8 cellular contexts compared by ENCODE assay signal in genomic region chr11:75706260-75706729, GRCh38. TPM values are rescaled to one million over a fixed set of nuclear protein-coding genes. Genes with fewer than 3 reads are reported as not detected.
A peak's percentile ranks its signal among the peaks of the same experiment; 100 is the strongest.
DNase-seq lines count a peak whose midpoint lies in the region; ATAC-seq and TF ChIP-seq lines count a peak whose summit lies in the region.

No MANE protein-coding gene starts in this region.

- no peak overlapping the region for H3K27ac ChIP-seq in foreskin keratinocyte

- peak; percentile 96 for ATAC-seq in activated T-helper 17 cell treated with anti-CD3 and anti-CD28 coated beads, Interleukin-2, amount 50 U/mL, for 72 hours (replicated peaks)
- ATAC-seq in foreskin keratinocyte (peak; percentile 85), omental fat pad (ENCODE audit: low FRiP score) (peak; percentile 95), GM18861 (IDR thresholded peaks at IDR 0.05; ENCODE audit: unreplicated experiment) (no peak)

- no peak overlapping the region for H3K27ac Mint-ChIP-seq in activated T-helper 17 cell treated with anti-CD3 and anti-CD28 coated beads, Interleukin-2, amount 50 U/mL, for 72 hours

- TF ChIP-seq CTCF in GM10266 (IDR thresholded peaks at IDR 0.05; ENCODE audit: control insufficient read depth, insufficient read depth, low read depth, missing control alignments) (peak; percentile 94), foreskin keratinocyte (conservative IDR thresholded peaks at IDR 0.05) (peak; percentile 90), omental fat pad (IDR thresholded peaks at IDR 0.05) (peak in 2 of 3 donors; percentile 40 to 75)

- DNase-seq in GM10266 (ENCODE audit: extremely low spot score) (peak; percentile 74), LHCN-M2 (ENCODE audit: low read depth) (peak; percentile 51), RPMI8226 (peak; percentile 82), foreskin keratinocyte (peak in 1 of 2 donors; percentile 38), omental fat pad (ENCODE audit: low spot score) (no peak), superior temporal gyrus (ENCODE audit: extremely low spot score) (peak; percentile 78)

- peaks cover 12% of the 10 kb centered on the region for H3K4me1 Mint-ChIP-seq in activated T-helper 17 cell treated with anti-CD3 and anti-CD28 coated beads, Interleukin-2, amount 50 U/mL, for 72 hours

- no peaks in the 10 kb centered on the region for H3K27me3 ChIP-seq in foreskin keratinocyte

- no peaks in the 10 kb centered on the region for H3K4me1 ChIP-seq in foreskin keratinocyte

- H3K4me3 Mint-ChIP-seq in activated T-helper 17 cell treated with anti-CD3 and anti-CD28 coated beads, Interleukin-2, amount 50 U/mL, for 72 hours: peak overlapping the region; percentile 22

- peaks cover 4% of the 10 kb centered on the region for H3K27me3 Mint-ChIP-seq in activated T-helper 17 cell treated with anti-CD3 and anti-CD28 coated beads, Interleukin-2, amount 50 U/mL, for 72 hours

- H3K9me3 Mint-ChIP-seq in activated T-helper 17 cell treated with anti-CD3 and anti-CD28 coated beads, Interleukin-2, amount 50 U/mL, for 72 hours: no peaks in the 10 kb centered on the region

- H3K36me3 Mint-ChIP-seq in activated T-helper 17 cell treated with anti-CD3 and anti-CD28 coated beads, Interleukin-2, amount 50 U/mL, for 72 hours (ENCODE audit: low read depth): no peaks in the 10 kb centered on the region

RNA-seq across cellular contexts. Expression of gene MOGAT2, which starts 11.3 kb away (rescaled TPM):
- not detected in 2 replicates for total RNA-seq in LHCN-M2 (2014; rRNA removed)
- polyA plus RNA-seq in LHCN-M2 (2012): not detected
- not detected for total RNA-seq in activated T-helper 17 cell treated with anti-CD3 and anti-CD28 coated beads, Interleukin-2, amount 50 U/mL, for 72 hours
- not detected in 2 replicates for total RNA-seq in foreskin keratinocyte
- not detected in 2 replicates for polyA plus RNA-seq in foreskin keratinocyte
- total RNA-seq in omental fat pad: not detected

RNA-seq across cellular contexts. Expression of gene MAP6, which starts 37.5 kb away (rescaled TPM):
- total RNA-seq in LHCN-M2 (2014; rRNA removed): under 0.01 TPM in 1 of 2 replicates, not detected in the other
- polyA plus RNA-seq in LHCN-M2 (2012): 0.22 TPM
- under 1 TPM; 0.21 to 0.24 TPM for total RNA-seq in activated T-helper 17 cell treated with anti-CD3 and anti-CD28 coated beads, Interleukin-2, amount 50 U/mL, for 72 hours
- 1.5 and 2.8 TPM in 2 replicates for total RNA-seq in foreskin keratinocyte
- 1.3 and 2.6 TPM in 2 replicates for polyA plus RNA-seq in foreskin keratinocyte
- 1 to 10 TPM; 3.2 to 7.0 (median 4.2) TPM for total RNA-seq in omental fat pad
